In the genomic region with DNA sequence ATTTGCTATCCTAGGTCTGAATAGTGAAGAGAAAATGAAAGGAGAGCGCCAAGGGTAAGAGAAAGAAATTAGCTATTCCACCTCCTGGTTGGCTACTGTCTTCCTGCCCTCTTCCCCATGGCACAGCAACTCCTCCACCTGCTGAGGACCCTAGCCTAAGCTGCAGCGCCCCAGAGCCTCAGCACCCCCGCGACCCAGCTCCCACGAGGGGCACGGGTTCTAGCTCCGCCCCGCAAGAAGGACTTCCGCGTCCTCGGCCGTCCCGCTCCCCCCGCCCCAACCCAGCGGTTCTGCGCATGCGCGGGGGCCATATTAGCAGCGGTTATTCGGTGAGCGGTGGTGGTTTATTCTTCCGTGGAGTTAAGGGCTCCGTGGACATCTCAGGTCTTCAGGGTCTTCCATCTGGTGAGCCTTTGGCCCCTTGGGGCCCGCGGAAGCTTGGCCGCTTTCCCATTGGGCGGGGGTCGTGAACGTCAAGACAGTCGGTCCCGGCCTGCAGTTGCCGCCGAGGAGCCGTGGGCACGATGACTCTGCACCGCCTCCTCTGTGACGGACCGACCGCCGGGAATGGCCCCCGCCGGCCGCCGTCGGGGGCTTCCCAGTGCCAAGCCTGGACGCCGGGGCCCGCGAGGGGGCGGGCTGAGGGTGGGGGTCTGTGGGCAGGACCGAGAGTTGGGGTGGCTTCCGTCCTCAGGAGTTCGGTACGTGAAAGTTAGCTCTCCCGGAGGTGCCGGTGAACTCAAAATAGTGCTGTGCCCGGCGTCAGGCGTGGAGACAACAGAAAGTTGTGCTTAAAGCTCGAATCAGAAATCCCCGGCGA, we compare ENCODE assay signal across 1 cellular context.
TF ChIP-seq lines count a peak whose summit lies in the region.

A gene (plus strand): TSS at position 310 of the 820 bp plus-strand sequence. CDS start 1,484 bp downstream, outside the sequence.

TF ChIP-seq in HepG2, 621 proteins besides CTCF, POLR2A, EP300 and RAD21 (continued from another document and continues in another):
- TF ChIP-seq ZBTB42 (CRISPR knock-in tag; IDR thresholded peaks at IDR 0.05) (peak; percentile 73; the same call in 1 of the 2 replicates), ZNF569 (CRISPR knock-in tag; IDR thresholded peaks at IDR 0.05; ENCODE audit: borderline replicate concordance) (no peak), FOXP1 (IDR thresholded peaks at IDR 0.05) (no peak), FOXP1 (CRISPR knock-in tag; IDR thresholded peaks at IDR 0.05) (no peak), ZNF331 (CRISPR knock-in tag; IDR thresholded peaks at IDR 0.05) (peak; percentile 51), ZKSCAN5 (CRISPR knock-in tag; IDR thresholded peaks at IDR 0.05) (no peak), ETV5 (CRISPR knock-in tag; IDR thresholded peaks at IDR 0.05; ENCODE audit: borderline replicate concordance) (peak; percentile 39; the same call in 1 of the 2 replicates), ZNF790 (CRISPR knock-in tag; IDR thresholded peaks at IDR 0.05; ENCODE audit: borderline replicate concordance) (no peak), POGZ (CRISPR knock-in tag; IDR thresholded peaks at IDR 0.05) (0 out of 2 replicates have a peak, but pooled peaks have one; percentile 16), PHF20 (CRISPR knock-in tag; IDR thresholded peaks at IDR 0.05) (peak; percentile 84), SP1 (IDR thresholded peaks at IDR 0.05) (no peak), SP1 (CRISPR knock-in tag; IDR thresholded peaks at IDR 0.05) (peak; percentile 27; the same call in 1 of the 2 replicates), ZSCAN20 (CRISPR knock-in tag; IDR thresholded peaks at IDR 0.05; ENCODE audit: borderline replicate concordance) (0 out of 2 replicates have a peak, but pooled peaks have one; percentile 41), KAT8 (CRISPR knock-in tag; IDR thresholded peaks at IDR 0.05) (peak; percentile 89), RFX1 (IDR thresholded peaks at IDR 0.05) (no peak), FIP1L1 (IDR thresholded peaks at IDR 0.05; ENCODE audit: borderline replicate concordance, insufficient read depth, low read depth, low read length) (no peak), ZNF772 (CRISPR knock-in tag; IDR thresholded peaks at IDR 0.05) (0 out of 2 replicates have a peak, but pooled peaks have one; percentile 50), ZFP41 (CRISPR knock-in tag; IDR thresholded peaks at IDR 0.05; ENCODE audit: borderline replicate concordance) (no peak), KDM1A (CRISPR knock-in tag; IDR thresholded peaks at IDR 0.05) (no peak), ZFP37 (CRISPR knock-in tag; IDR thresholded peaks at IDR 0.05; ENCODE audit: borderline replicate concordance) (no peak), ZBTB7A (CRISPR knock-in tag; IDR thresholded peaks at IDR 0.05) (peak; percentile 74), ZNF446 (CRISPR knock-in tag; IDR thresholded peaks at IDR 0.05) (no peak), CREM (IDR thresholded peaks at IDR 0.05) (peak; percentile 10; the same call in 1 of the 2 replicates), CREM (CRISPR knock-in tag; IDR thresholded peaks at IDR 0.05) (no peak), ZNF292 (CRISPR knock-in tag; IDR thresholded peaks at IDR 0.05; ENCODE audit: borderline replicate concordance, low read depth) (peak; percentile 53; the same call in 1 of the 2 replicates), ISX (CRISPR knock-in tag; conservative IDR thresholded peaks at IDR 0.05) (no peak; the same call in 1 of the 2 replicates), ZNF616 (CRISPR knock-in tag; IDR thresholded peaks at IDR 0.05; ENCODE audit: low read depth) (no peak), ZNF256 (CRISPR knock-in tag; conservative IDR thresholded peaks at IDR 0.05) (no peak; the same call in 1 of the 2 replicates), SP5 (CRISPR knock-in tag; IDR thresholded peaks at IDR 0.05; ENCODE audit: borderline replicate concordance, low read depth) (peak; percentile 38; the same call in 1 of the 2 replicates), CBX1 (IDR thresholded peaks at IDR 0.05; ENCODE audit: low read depth) (no peak), RARA (CRISPR knock-in tag; IDR thresholded peaks at IDR 0.05) (peak; percentile 31; the same call in 1 of the 2 replicates), ZNF232 (CRISPR knock-in tag; IDR thresholded peaks at IDR 0.05; ENCODE audit: borderline replicate concordance) (no peak), ZNF607 (CRISPR knock-in tag; IDR thresholded peaks at IDR 0.05; ENCODE audit: borderline replicate concordance) (no peak), ZNF343 (CRISPR knock-in tag; IDR thresholded peaks at IDR 0.05) (no peak)
- TF ChIP-seq, protein P1, sequence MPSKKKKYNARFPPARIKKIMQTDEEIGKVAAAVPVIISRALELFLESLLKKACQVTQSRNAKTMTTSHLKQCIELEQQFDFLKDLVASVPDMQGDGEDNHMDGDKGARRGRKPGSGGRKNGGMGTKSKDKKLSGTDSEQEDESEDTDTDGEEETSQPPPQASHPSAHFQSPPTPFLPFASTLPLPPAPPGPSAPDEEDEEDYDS (CRISPR knock-in tag; IDR thresholded peaks at IDR 0.05), result peak; percentile 91
- TF ChIP-seq, protein P2, sequence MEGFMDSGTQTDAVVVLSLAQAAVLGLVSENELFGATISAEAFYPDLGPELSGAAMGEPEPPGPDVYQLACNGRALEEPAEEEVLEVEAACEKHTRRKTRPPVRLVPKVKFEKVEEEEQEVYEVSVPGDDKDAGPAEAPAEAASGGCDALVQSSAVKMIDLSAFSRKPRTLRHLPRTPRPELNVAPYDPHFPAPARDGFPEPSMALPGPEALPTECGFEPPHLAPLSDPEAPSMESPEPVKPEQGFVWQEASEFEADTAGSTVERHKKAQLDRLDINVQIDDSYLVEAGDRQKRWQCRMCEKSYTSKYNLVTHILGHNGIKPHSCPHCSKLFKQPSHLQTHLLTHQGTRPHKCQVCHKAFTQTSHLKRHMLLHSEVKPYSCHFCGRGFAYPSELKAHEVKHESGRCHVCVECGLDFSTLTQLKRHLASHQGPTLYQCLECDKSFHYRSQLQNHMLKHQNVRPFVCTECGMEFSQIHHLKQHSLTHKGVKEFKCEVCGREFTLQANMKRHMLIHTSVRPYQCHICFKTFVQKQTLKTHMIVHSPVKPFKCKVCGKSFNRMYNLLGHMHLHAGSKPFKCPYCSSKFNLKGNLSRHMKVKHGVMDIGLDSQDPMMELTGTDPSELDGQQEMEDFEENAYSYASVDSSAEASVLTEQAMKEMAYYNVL (CRISPR knock-in tag; IDR thresholded peaks at IDR 0.05; ENCODE audit: borderline replicate concordance), result peak; percentile 65; the same call in 1 of the 2 replicates
- TF ChIP-seq, protein P3, sequence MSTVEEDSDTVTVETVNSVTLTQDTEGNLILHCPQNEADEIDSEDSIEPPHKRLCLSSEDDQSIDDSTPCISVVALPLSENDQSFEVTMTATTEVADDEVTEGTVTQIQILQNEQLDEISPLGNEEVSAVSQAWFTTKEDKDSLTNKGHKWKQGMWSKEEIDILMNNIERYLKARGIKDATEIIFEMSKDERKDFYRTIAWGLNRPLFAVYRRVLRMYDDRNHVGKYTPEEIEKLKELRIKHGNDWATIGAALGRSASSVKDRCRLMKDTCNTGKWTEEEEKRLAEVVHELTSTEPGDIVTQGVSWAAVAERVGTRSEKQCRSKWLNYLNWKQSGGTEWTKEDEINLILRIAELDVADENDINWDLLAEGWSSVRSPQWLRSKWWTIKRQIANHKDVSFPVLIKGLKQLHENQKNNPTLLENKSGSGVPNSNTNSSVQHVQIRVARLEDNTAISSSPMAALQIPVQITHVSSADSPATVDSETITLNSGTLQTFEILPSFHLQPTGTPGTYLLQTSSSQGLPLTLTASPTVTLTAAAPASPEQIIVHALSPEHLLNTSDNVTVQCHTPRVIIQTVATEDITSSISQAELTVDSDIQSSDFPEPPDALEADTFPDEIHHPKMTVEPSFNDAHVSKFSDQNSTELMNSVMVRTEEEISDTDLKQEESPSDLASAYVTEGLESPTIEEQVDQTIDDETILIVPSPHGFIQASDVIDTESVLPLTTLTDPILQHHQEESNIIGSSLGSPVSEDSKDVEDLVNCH (CRISPR knock-in tag; IDR thresholded peaks at IDR 0.05), result no peak
- TF ChIP-seq, protein P4, sequence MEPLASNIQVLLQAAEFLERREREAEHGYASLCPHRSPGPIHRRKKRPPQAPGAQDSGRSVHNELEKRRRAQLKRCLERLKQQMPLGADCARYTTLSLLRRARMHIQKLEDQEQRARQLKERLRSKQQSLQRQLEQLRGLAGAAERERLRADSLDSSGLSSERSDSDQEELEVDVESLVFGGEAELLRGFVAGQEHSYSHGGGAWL (CRISPR knock-in tag; IDR thresholded peaks at IDR 0.05), result peak; percentile 66; the same call in 1 of the 2 replicates
- TF ChIP-seq, protein P5, sequence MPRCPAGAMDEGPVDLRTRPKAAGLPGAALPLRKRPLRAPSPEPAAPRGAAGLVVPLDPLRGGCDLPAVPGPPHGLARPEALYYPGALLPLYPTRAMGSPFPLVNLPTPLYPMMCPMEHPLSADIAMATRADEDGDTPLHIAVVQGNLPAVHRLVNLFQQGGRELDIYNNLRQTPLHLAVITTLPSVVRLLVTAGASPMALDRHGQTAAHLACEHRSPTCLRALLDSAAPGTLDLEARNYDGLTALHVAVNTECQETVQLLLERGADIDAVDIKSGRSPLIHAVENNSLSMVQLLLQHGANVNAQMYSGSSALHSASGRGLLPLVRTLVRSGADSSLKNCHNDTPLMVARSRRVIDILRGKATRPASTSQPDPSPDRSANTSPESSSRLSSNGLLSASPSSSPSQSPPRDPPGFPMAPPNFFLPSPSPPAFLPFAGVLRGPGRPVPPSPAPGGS (CRISPR knock-in tag; IDR thresholded peaks at IDR 0.05), result no peak; the same call in 1 of the 2 replicates
- TF ChIP-seq, protein P6, sequence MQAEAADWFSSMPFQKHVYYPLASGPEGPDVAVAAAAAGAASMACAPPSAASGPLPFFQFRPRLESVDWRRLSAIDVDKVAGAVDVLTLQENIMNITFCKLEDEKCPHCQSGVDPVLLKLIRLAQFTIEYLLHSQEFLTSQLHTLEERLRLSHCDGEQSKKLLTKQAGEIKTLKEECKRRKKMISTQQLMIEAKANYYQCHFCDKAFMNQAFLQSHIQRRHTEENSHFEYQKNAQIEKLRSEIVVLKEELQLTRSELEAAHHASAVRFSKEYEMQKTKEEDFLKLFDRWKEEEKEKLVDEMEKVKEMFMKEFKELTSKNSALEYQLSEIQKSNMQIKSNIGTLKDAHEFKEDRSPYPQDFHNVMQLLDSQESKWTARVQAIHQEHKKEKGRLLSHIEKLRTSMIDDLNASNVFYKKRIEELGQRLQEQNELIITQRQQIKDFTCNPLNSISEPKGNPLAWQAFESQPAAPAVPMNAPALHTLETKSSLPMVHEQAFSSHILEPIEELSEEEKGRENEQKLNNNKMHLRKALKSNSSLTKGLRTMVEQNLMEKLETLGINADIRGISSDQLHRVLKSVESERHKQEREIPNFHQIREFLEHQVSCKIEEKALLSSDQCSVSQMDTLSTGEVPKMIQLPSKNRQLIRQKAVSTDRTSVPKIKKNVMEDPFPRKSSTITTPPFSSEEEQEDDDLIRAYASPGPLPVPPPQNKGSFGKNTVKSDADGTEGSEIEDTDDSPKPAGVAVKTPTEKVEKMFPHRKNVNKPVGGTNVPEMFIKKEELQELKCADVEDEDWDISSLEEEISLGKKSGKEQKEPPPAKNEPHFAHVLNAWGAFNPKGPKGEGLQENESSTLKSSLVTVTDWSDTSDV (CRISPR knock-in tag; IDR thresholded peaks at IDR 0.05), result 0 out of 2 replicates have a peak, but pooled peaks have one; percentile 56
- TF ChIP-seq, protein P7, sequence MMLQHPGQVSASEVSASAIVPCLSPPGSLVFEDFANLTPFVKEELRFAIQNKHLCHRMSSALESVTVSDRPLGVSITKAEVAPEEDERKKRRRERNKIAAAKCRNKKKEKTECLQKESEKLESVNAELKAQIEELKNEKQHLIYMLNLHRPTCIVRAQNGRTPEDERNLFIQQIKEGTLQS (CRISPR knock-in tag; IDR thresholded peaks at IDR 0.05), result no peak
- TF ChIP-seq, protein P8, sequence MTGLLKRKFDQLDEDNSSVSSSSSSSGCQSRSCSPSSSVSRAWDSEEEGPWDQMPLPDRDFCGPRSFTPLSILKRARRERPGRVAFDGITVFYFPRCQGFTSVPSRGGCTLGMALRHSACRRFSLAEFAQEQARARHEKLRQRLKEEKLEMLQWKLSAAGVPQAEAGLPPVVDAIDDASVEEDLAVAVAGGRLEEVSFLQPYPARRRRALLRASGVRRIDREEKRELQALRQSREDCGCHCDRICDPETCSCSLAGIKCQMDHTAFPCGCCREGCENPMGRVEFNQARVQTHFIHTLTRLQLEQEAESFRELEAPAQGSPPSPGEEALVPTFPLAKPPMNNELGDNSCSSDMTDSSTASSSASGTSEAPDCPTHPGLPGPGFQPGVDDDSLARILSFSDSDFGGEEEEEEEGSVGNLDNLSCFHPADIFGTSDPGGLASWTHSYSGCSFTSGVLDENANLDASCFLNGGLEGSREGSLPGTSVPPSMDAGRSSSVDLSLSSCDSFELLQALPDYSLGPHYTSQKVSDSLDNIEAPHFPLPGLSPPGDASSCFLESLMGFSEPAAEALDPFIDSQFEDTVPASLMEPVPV (CRISPR knock-in tag; IDR thresholded peaks at IDR 0.05), result peak; percentile 35; the same call in 1 of the 2 replicates
- TF ChIP-seq, protein P9, sequence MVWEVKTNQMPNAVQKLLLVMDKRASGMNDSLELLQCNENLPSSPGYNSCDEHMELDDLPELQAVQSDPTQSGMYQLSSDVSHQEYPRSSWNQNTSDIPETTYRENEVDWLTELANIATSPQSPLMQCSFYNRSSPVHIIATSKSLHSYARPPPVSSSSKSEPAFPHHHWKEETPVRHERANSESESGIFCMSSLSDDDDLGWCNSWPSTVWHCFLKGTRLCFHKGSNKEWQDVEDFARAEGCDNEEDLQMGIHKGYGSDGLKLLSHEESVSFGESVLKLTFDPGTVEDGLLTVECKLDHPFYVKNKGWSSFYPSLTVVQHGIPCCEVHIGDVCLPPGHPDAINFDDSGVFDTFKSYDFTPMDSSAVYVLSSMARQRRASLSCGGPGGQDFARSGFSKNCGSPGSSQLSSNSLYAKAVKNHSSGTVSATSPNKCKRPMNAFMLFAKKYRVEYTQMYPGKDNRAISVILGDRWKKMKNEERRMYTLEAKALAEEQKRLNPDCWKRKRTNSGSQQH (CRISPR knock-in tag; IDR thresholded peaks at IDR 0.05; ENCODE audit: low read depth), result peak; percentile 42; the same call in 1 of the 2 replicates
- TF ChIP-seq, protein P10, sequence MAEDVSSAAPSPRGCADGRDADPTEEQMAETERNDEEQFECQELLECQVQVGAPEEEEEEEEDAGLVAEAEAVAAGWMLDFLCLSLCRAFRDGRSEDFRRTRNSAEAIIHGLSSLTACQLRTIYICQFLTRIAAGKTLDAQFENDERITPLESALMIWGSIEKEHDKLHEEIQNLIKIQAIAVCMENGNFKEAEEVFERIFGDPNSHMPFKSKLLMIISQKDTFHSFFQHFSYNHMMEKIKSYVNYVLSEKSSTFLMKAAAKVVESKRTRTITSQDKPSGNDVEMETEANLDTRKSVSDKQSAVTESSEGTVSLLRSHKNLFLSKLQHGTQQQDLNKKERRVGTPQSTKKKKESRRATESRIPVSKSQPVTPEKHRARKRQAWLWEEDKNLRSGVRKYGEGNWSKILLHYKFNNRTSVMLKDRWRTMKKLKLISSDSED (CRISPR knock-in tag; IDR thresholded peaks at IDR 0.05), result no peak
- TF ChIP-seq, protein P11, sequence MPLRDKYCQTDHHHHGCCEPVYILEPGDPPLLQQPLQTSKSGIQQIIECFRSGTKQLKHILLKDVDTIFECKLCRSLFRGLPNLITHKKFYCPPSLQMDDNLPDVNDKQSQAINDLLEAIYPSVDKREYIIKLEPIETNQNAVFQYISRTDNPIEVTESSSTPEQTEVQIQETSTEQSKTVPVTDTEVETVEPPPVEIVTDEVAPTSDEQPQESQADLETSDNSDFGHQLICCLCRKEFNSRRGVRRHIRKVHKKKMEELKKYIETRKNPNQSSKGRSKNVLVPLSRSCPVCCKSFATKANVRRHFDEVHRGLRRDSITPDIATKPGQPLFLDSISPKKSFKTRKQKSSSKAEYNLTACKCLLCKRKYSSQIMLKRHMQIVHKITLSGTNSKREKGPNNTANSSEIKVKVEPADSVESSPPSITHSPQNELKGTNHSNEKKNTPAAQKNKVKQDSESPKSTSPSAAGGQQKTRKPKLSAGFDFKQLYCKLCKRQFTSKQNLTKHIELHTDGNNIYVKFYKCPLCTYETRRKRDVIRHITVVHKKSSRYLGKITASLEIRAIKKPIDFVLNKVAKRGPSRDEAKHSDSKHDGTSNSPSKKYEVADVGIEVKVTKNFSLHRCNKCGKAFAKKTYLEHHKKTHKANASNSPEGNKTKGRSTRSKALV (CRISPR knock-in tag; IDR thresholded peaks at IDR 0.05), result no peak
